Comparison of ENCODE assay signal across 1 cellular context in genomic region chr4:15370296-15370695, GRCh38.
TF ChIP-seq lines count a peak whose summit lies in the region.

No MANE protein-coding gene starts in this region.

TF ChIP-seq in GM23338, 12 proteins besides CTCF, POLR2A, EP300 and RAD21 (continued from another document):
- TF ChIP-seq, protein P1, sequence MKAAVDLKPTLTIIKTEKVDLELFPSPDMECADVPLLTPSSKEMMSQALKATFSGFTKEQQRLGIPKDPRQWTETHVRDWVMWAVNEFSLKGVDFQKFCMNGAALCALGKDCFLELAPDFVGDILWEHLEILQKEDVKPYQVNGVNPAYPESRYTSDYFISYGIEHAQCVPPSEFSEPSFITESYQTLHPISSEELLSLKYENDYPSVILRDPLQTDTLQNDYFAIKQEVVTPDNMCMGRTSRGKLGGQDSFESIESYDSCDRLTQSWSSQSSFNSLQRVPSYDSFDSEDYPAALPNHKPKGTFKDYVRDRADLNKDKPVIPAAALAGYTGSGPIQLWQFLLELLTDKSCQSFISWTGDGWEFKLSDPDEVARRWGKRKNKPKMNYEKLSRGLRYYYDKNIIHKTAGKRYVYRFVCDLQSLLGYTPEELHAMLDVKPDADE (IDR thresholded peaks at IDR 0.05), result no peak
- no peak for TF ChIP-seq EZH2 (IDR thresholded peaks at IDR 0.05; ENCODE audit: low read depth, unreplicated experiment)
- TF ChIP-seq NANOG (IDR thresholded peaks at IDR 0.05; ENCODE audit: borderline replicate concordance), result no peak
- TF ChIP-seq POLR2AphosphoS5 (IDR thresholded peaks at IDR 0.05; ENCODE audit: low read depth), result no peak
- no peak for TF ChIP-seq ZNF331 (CRISPR knock-in tag; IDR thresholded peaks at IDR 0.05; ENCODE audit: low read depth)
